30 cellular contexts compared by ENCODE assay signal in genomic region chr11:27088353-27088752, GRCh38. TPM values are rescaled to one million over a fixed set of nuclear protein-coding genes. Genes with fewer than 3 reads are reported as not detected.
DNase-seq lines count a peak whose midpoint lies in the region; ATAC-seq, FAIRE-seq and TF ChIP-seq lines count a peak whose summit lies in the region.
"Had no signal": no experiment of that assay in that cellular context is flagged by ENCODE, and none has a peak within 500 bp of the region (broad histone marks: within the 10 kb centered on the region; RNA-seq: fewer than 3 reads in every experiment).

No MANE protein-coding gene starts in this region.

- TF ChIP-seq POLR2A in right lobe of liver (IDR thresholded peaks at IDR 0.05): no peak
- TF ChIP-seq POLR2A in esophagus muscularis mucosa (IDR thresholded peaks at IDR 0.05; ENCODE audit: low read depth): no peak

- DNase-seq in DMS153 (lab: John Stamatoyannopoulos, UW): peak; percentile 56
- DNase-seq in NCI-H1694 (lab: John Stamatoyannopoulos, UW): peak; percentile 23
- peak; percentile 78 for DNase-seq in epithelial cell of esophagus (ENCODE audit: low read depth)
- DNase-seq in right lobe of liver: no peak
- DNase-seq in small intestine: no peak
- DNase-seq in HT-29 (ENCODE audit: low spot score): no peak
- no peak for DNase-seq in esophagus muscularis mucosa (ENCODE audit: extremely low spot score)
- DNase-seq: activated CD4-positive, alpha-beta memory T cell treated with anti-CD3 and anti-CD28 coated beads, Interleukin-2, amount 10 ng/mL, durations not matched to agents 7 days and 5 days; activated CD4-positive, CD25-positive, alpha-beta regulatory T cell; activated effector memory CD4-positive, alpha-beta T cell treated with Interleukin-2 at 50 U/mL for 16 hours; colonic mucosa; effector memory CD8-positive, alpha-beta T cell; GDM1; glutamatergic neuron; left ventricle myocardium superior; NCI-H187; NCI-H446 treated with DMSO at 0.1 percent for 48 hours; nephron progenitor cell; NK-92 treated with Interleukin-12 subunit alpha and Interleukin-12 subunit beta, amount 100 ng/mL, for 24 hours; SK-N-SH; stimulated activated CD4-positive, alpha-beta T cell treated with anti-CD3 and anti-CD28 coated beads, Interleukin-2, amount 100 ng/mL, for 24 hours; stimulated activated naive B cell treated with anti-CD40 and anti-IgM and Interleukin-4, amounts not matched to agents 10 μg/mL and 1 μg/mL and 100 μg/mL, for 72 hours; T-helper 9 cell had no signal

- no peak for TF ChIP-seq CTCF in epithelial cell of esophagus (IDR thresholded peaks at IDR 0.05; ENCODE audit: insufficient read depth, low read depth, low read length, missing control alignments)
- no peak for TF ChIP-seq CTCF in right lobe of liver (IDR thresholded peaks at IDR 0.05)
- no peak for TF ChIP-seq CTCF in esophagus muscularis mucosa (IDR thresholded peaks at IDR 0.05)

- no peaks in the 10 kb centered on the region for H3K9me3 ChIP-seq in right lobe of liver
- no peaks in the 10 kb centered on the region for H3K9me3 ChIP-seq in small intestine (ENCODE audit: control insufficient read depth, low read depth)
- peaks cover 0 to 3% (median 0%) of the 10 kb centered on the region in 4 donors for H3K9me3 ChIP-seq in esophagus muscularis mucosa
- H3K9me3 ChIP-seq: colonic mucosa, SK-N-SH had no signal

- no peaks in the 10 kb centered on the region for H3K27me3 ChIP-seq in right lobe of liver
- no peaks in the 10 kb centered on the region for H3K27me3 ChIP-seq in small intestine (ENCODE audit: control insufficient read depth in 2 of 2, insufficient read depth in 2 of 2, low read length in 2 of 2)
- no peaks in the 10 kb centered on the region for H3K27me3 ChIP-seq in esophagus muscularis mucosa
- H3K27me3 ChIP-seq: colonic mucosa had no signal

- H3K27ac ChIP-seq in right lobe of liver (peak overlapping the region in 2 of 3 donors; percentile 44 to 62), small intestine (ENCODE audit: low read depth in 1 of 2, low read length in 1 of 2) (no peak overlapping the region), esophagus muscularis mucosa (replicated peaks in 1 of 4) (peak overlapping the region in 1 of 4 donors; percentile 14)
- H3K27ac ChIP-seq: colonic mucosa, thoracic aorta had no signal

- ATAC-seq in right lobe of liver (peak; percentile 82 to 91 (median 87)), SK-N-SH treated with all-trans-retinoic acid at 6 μM for 48 hours (no peak)
- ATAC-seq: effector memory CD8-positive, alpha-beta T cell; left ventricle myocardium superior; stimulated activated naive B cell treated with anti-CD40 and anti-IgM and Interleukin-4, amounts not matched to agents 10 μg/mL and 1 μg/mL and 100 μg/mL, for 72 hours had no signal

- intact Hi-C loops in right lobe of liver (cut with DNase I): no loop called here
- intact Hi-C loops in esophagus muscularis mucosa (cut with DNase I): no loop called here

- H3K4me3 ChIP-seq in epithelial cell of esophagus (ENCODE audit: low read length): no peak overlapping the region
- no peak overlapping the region for H3K4me3 ChIP-seq in right lobe of liver
- H3K4me3 ChIP-seq in small intestine (ENCODE audit: low read depth in 1 of 2, low read length in 2 of 2): no peak overlapping the region
- no peak overlapping the region for H3K4me3 ChIP-seq in esophagus muscularis mucosa
- H3K4me3 ChIP-seq: colonic mucosa, thoracic aorta had no signal

- no peak for TF ChIP-seq EP300 in esophagus muscularis mucosa (IDR thresholded peaks at IDR 0.05)

- no peak for FAIRE-seq in small intestine (lab: Jason Lieb, UNC)
- FAIRE-seq: GM18507, RCC 7860 had no signal

- H3K36me3 ChIP-seq in right lobe of liver (no peaks in the 10 kb centered on the region), small intestine (ENCODE audit: control insufficient read depth in 2 of 2, insufficient read depth in 2 of 2, low read length in 2 of 2) (no peaks in the 10 kb centered on the region), esophagus muscularis mucosa (no peaks in the 10 kb centered on the region)
- H3K36me3 ChIP-seq: colonic mucosa, thoracic aorta had no signal

- H3K4me1 ChIP-seq in right lobe of liver: peaks cover 0 to 29% (median 6%) of the 10 kb centered on the region in 4 donors
- no peaks in the 10 kb centered on the region for H3K4me1 ChIP-seq in small intestine (ENCODE audit: control insufficient read depth in 2 of 2, insufficient read depth in 1 of 2, low read depth in 1 of 2, low read length in 1 of 2)
- H3K4me1 ChIP-seq in esophagus muscularis mucosa: peaks cover 0 to 24% (median 14%) of the 10 kb centered on the region in 4 donors
- H3K4me1 ChIP-seq: colonic mucosa had no signal

TF ChIP-seq in SK-N-SH treated with all-trans-retinoic acid at 6 μM for 48 hours, 23 proteins besides CTCF, POLR2A, EP300 and RAD21:
- no peak for TF ChIP-seq ZNF8 (CRISPR knock-in tag; IDR thresholded peaks at IDR 0.05)

RNA-seq across cellular contexts. Expression of gene BBOX1, which starts 47.7 kb away (rescaled TPM):
- total RNA-seq in right lobe of liver (10 to 100 TPM in 4 of 6 experiments, 1 to 10 TPM in 2; 1.9 to 25.3 (median 13.9) TPM), esophagus muscularis mucosa (under 1 TPM in 1 of 4 donors, not detected in 3; 0.50 TPM)
- polyA plus RNA-seq in small intestine: not detected
- not detected in 2 replicates for total RNA-seq in HT-29 (2014; rRNA removed; shearing (Covaris generic))
- total RNA-seq: activated CD4-positive, alpha-beta memory T cell treated with anti-CD3 and anti-CD28 coated beads, Interleukin-2, amount 10 ng/mL, durations not matched to agents 7 days and 5 days; colonic mucosa; left ventricle myocardium superior; mononuclear cell; posterior vena cava; thoracic aorta had no signal
- polyA plus RNA-seq: CD14-positive monocyte had no signal

Comparison
In these comparisons a context has a peak if more than half of its experiments do, and no peak if none do; other contexts are left out.
1. DNase-seq: peak in DMS153 (single experiment), NCI-H1694 (single experiment) and epithelial cell of esophagus (single experiment); none in right lobe of liver (0 of 3), small intestine (single experiment), HT-29 (single experiment) and esophagus muscularis mucosa (single experiment).
2. H3K27ac ChIP-seq: peak in right lobe of liver (2 of 3); none in small intestine (0 of 2).